In genomic region chr10:6393168-6393567, GRCh38 we compare ENCODE assay signal across 23 cellular contexts.
"Had no signal": no experiment of that assay in that cellular context is flagged by ENCODE, and none has a peak within 500 bp of the region (broad histone marks: within the 10 kb centered on the region; RNA-seq: fewer than 3 reads in every experiment).

No MANE protein-coding gene starts in this region.

- H3K4me3 ChIP-seq: coronary artery, dorsolateral prefrontal cortex, esophagus muscularis mucosa, gastroesophageal sphincter, heart right ventricle, left lung, lower lobe of right lung, mucosa of descending colon had no signal

- H3K4me1 ChIP-seq: esophagus muscularis mucosa, foreskin keratinocyte, gastroesophageal sphincter, lower lobe of right lung had no signal

- FAIRE-seq: colon, endothelial cell of umbilical vein, frontal cortex, islet of Langerhans, keratinocyte had no signal

- ATAC-seq: foreskin keratinocyte, gastroesophageal sphincter, heart right ventricle, left cardiac atrium, left lung, left ventricle myocardium superior, lower lobe of right lung had no signal

- H3K27me3 ChIP-seq: dorsolateral prefrontal cortex, esophagus muscularis mucosa, foreskin keratinocyte, gastroesophageal sphincter, heart right ventricle, left lung had no signal

- DNase-seq: dermis blood vessel endothelial cell; dorsolateral prefrontal cortex; effector CD4-positive, alpha-beta T cell; effector memory CD4-positive, alpha-beta T cell; foreskin keratinocyte; head of caudate nucleus; heart right ventricle; hippocampal formation; left cardiac atrium; left lung; left ventricle myocardium superior; lower lobe of right lung; mesenchymal stem cell; mucosa of descending colon; naive B cell had no signal

- H3K36me3 ChIP-seq: esophagus muscularis mucosa, gastroesophageal sphincter, heart right ventricle, left lung, lower lobe of right lung had no signal

- H3K27ac ChIP-seq: coronary artery, esophagus muscularis mucosa, foreskin keratinocyte, gastroesophageal sphincter, heart right ventricle, left lung, lower lobe of right lung had no signal
